ENCODE assay signal across 20 cellular contexts in the genomic region with DNA sequence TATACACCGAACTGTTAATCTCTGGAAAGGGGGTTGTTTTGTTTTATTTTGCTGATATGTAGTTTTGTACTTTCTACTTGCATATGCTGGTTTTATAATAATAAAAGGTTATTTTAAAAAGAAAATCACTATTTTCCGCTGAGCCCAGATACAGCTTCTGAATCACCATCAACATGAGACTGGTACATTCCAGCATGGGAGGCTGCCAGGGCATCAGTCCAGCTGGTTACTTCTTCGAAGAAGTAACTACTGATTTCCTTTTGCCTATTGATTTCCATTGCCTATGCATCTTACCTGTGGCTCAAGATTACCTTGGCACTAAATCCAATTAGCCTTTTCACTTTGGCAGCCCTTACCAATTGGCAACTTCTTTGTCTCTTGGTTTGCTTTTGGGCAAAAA.
"Had no signal": no experiment of that assay in that cellular context is flagged by ENCODE, and none has a peak within 500 bp of the region (broad histone marks: within the 10 kb centered on the region; RNA-seq: fewer than 3 reads in every experiment).

No MANE protein-coding gene starts in this region.

- H3K9me3 ChIP-seq: ascending aorta, breast epithelium, left ventricle myocardium inferior, right atrium auricular region, transverse colon had no signal

- H3K36me3 ChIP-seq: ascending aorta, breast epithelium, heart right ventricle, left ventricle myocardium inferior, right atrium auricular region, transverse colon had no signal

- H3K27me3 ChIP-seq: ascending aorta, breast epithelium, heart right ventricle, right atrium auricular region, transverse colon had no signal

- H3K4me1 ChIP-seq: ascending aorta, breast epithelium, right atrium auricular region, transverse colon had no signal

- H3K27me3 Mint-ChIP-seq: activated B cell treated with CpG ODN at 0.5 μM for 24 hours; activated naive CD4-positive, alpha-beta T cell treated with anti-CD3 and anti-CD28 coated beads, Interleukin-2, amount 10 ng/mL, durations not matched to agents 7 days and 5 days; activated naive CD8-positive, alpha-beta T cell treated with anti-CD3 and anti-CD28 coated beads, Interleukin-2, amount 10 ng/mL, durations not matched to agents 7 days and 5 days; natural killer cell treated with Interleukin-12 subunit alpha and Interleukin-12 subunit beta and Interleukin-15 and Interleukin-18, amount 100 ng/mL, for 72 hours had no signal

- H3K27ac Mint-ChIP-seq: activated B cell treated with CpG ODN at 0.5 μM for 24 hours; activated naive CD4-positive, alpha-beta T cell treated with anti-CD3 and anti-CD28 coated beads, Interleukin-2, amount 10 ng/mL, durations not matched to agents 7 days and 5 days; activated naive CD8-positive, alpha-beta T cell treated with anti-CD3 and anti-CD28 coated beads, Interleukin-2, amount 10 ng/mL, durations not matched to agents 7 days and 5 days; natural killer cell treated with Interleukin-12 subunit alpha and Interleukin-12 subunit beta and Interleukin-15 and Interleukin-18, amount 100 ng/mL, for 72 hours; T-helper 2 cell treated with Interferon-gamma antibody and Interleukin-4, amounts not matched to agents 5 μg/mL and 100 μg/mL, for 36 hours had no signal

- H3K4me3 ChIP-seq: ascending aorta, breast epithelium, heart right ventricle, left ventricle myocardium inferior, lung, right atrium auricular region, transverse colon had no signal

- H3K4me3 Mint-ChIP-seq: activated B cell treated with CpG ODN at 0.5 μM for 24 hours; activated naive CD4-positive, alpha-beta T cell treated with anti-CD3 and anti-CD28 coated beads, Interleukin-2, amount 10 ng/mL, durations not matched to agents 7 days and 5 days; activated naive CD8-positive, alpha-beta T cell treated with anti-CD3 and anti-CD28 coated beads, Interleukin-2, amount 10 ng/mL, durations not matched to agents 7 days and 5 days; natural killer cell treated with Interleukin-12 subunit alpha and Interleukin-12 subunit beta and Interleukin-15 and Interleukin-18, amount 100 ng/mL, for 72 hours; T-helper 2 cell treated with Interferon-gamma antibody and Interleukin-4, amounts not matched to agents 5 μg/mL and 100 μg/mL, for 36 hours had no signal

- ATAC-seq: heart right ventricle; natural killer cell treated with Interleukin-12 subunit alpha and Interleukin-12 subunit beta and Interleukin-15 and Interleukin-18, amount 100 ng/mL, for 72 hours had no signal

- H3K27ac ChIP-seq: ascending aorta, breast epithelium, heart right ventricle, left ventricle myocardium inferior, right atrium auricular region, transverse colon had no signal

- DNase-seq: activated B cell treated with CpG ODN at 0.5 μM for 24 hours; activated effector memory CD4-positive, alpha-beta T cell treated with anti-CD3 and anti-CD28 coated beads, Interleukin-2, amount 50 U/mL, for 16 hours; activated naive CD4-positive, alpha-beta T cell treated with anti-CD3 and anti-CD28 coated beads, Interleukin-2, amount 10 ng/mL, durations not matched to agents 7 days and 5 days; activated naive CD8-positive, alpha-beta T cell treated with anti-CD3 and anti-CD28 coated beads, Interleukin-2, amount 10 ng/mL, durations not matched to agents 7 days and 5 days; central memory CD4-positive, alpha-beta T cell; effector CD8-positive, alpha-beta T cell; foreskin melanocyte; heart right ventricle; left ventricle myocardium inferior; mesendoderm; stimulated activated CD4-positive, alpha-beta T cell treated with anti-CD3 and anti-CD28 coated beads, Interleukin-15, amount 100 ng/mL, for 24 hours; stimulated activated naive CD4-positive, alpha-beta T cell; T-helper 1 cell; transverse colon had no signal
